ENCODE assay signal across 18 cellular contexts in genomic region chr7:94697671-94697994, GRCh38. TPM values are rescaled to one million over a fixed set of nuclear protein-coding genes. Genes with fewer than 3 reads are reported as not detected.
DNase-seq lines count a peak whose midpoint lies in the region; ATAC-seq and TF ChIP-seq lines count a peak whose summit lies in the region.
"Had no signal": no experiment of that assay in that cellular context is flagged by ENCODE, and none has a peak within 500 bp of the region (broad histone marks: within the 10 kb centered on the region; RNA-seq: fewer than 3 reads in every experiment).

No MANE protein-coding gene starts in this region.

- no peak overlapping the region for H3K27ac Mint-ChIP-seq in activated naive CD8-positive, alpha-beta T cell treated with anti-CD3 and anti-CD28 coated beads, Interleukin-2, amount 50 U/mL, for 24 hours
- H3K27ac Mint-ChIP-seq: CD4-positive, CD25-positive, alpha-beta regulatory T cell; stimulated activated memory B cell treated with anti-CD40 and anti-IgM and Interleukin-4, amounts not matched to agents 10 μg/mL and 1 μg/mL and 100 μg/mL, for 72 hours; T-helper 17 cell had no signal

- peaks cover 25% of the 10 kb centered on the region for H3K4me1 ChIP-seq in osteoblast (ENCODE audit: insufficient read depth, low read length)
- H3K4me1 ChIP-seq: testis had no signal

- DNase-seq in SK-N-MC (ENCODE audit: low read depth, low spot score) (no peak), osteoblast (ENCODE audit: insufficient read length, low spot score, missing footprints) (no peak), C1 segment of cervical spinal cord (lab: John Stamatoyannopoulos, UW) (no peak), T-helper 9 cell (no peak), NCI-H2196 treated with DMSO at 0.1 percent for 48 hours (lab: John Stamatoyannopoulos, UW; ENCODE audit: unreplicated experiment) (no peak)
- DNase-seq in activated naive CD8-positive, alpha-beta T cell treated with anti-CD3 and anti-CD28 coated beads, Interleukin-2, amount 50 U/mL, for 24 hours = no peak
- DNase-seq: activated effector memory CD4-positive, alpha-beta T cell treated with anti-CD3 and anti-CD28 coated beads, Interleukin-2, amount 50 U/mL, for 16 hours; CD4-positive, CD25-positive, alpha-beta regulatory T cell; MM.1S; occipital lobe; SHP77 treated with DMSO at 0.1 percent for 48 hours; T-helper 17 cell had no signal

- H3K9me3 ChIP-seq in SK-N-MC (ENCODE audit: low read depth, low read length) = no peaks in the 10 kb centered on the region
- no peaks in the 10 kb centered on the region for H3K9me3 ChIP-seq in osteoblast (ENCODE audit: low read depth, low read length)
- H3K9me3 ChIP-seq: esophagus muscularis mucosa, testis had no signal

- no peaks in the 10 kb centered on the region for H4K20me1 ChIP-seq in osteoblast (ENCODE audit: insufficient read depth, low read length)

- peak overlapping the region; percentile 5 for H3K4me2 ChIP-seq in osteoblast (ENCODE audit: insufficient read depth, low read length)

- H3K27me3 ChIP-seq in osteoblast (ENCODE audit: insufficient read depth, low read length) = no peaks in the 10 kb centered on the region
- H3K27me3 ChIP-seq: esophagus muscularis mucosa, testis had no signal

- H3K36me3 ChIP-seq in SK-N-MC (ENCODE audit: insufficient read depth, low read length) (no peaks in the 10 kb centered on the region), osteoblast (ENCODE audit: insufficient read depth, low read length) (no peaks in the 10 kb centered on the region)
- H3K36me3 ChIP-seq: esophagus muscularis mucosa had no signal

- H3K9ac ChIP-seq in SK-N-MC (ENCODE audit: insufficient read length) = no peak overlapping the region

- H3K27ac ChIP-seq in SK-N-MC (peak overlapping the region; percentile 22; the same call in 1 of the 2 replicates), osteoblast (ENCODE audit: low read depth, low read length) (peak overlapping the region; percentile 80)
- H3K27ac ChIP-seq: esophagus muscularis mucosa, testis had no signal

- no peaks in the 10 kb centered on the region for H3K9me3 Mint-ChIP-seq in activated naive CD8-positive, alpha-beta T cell treated with anti-CD3 and anti-CD28 coated beads, Interleukin-2, amount 50 U/mL, for 24 hours
- H3K9me3 Mint-ChIP-seq: central memory CD8-positive, alpha-beta T cell; stimulated activated memory B cell treated with anti-CD40 and anti-IgM and Interleukin-4, amounts not matched to agents 10 μg/mL and 1 μg/mL and 100 μg/mL, for 72 hours had no signal

- H2AFZ ChIP-seq in osteoblast (ENCODE audit: low read length) = no peak overlapping the region

- H3K27me3 Mint-ChIP-seq in activated naive CD8-positive, alpha-beta T cell treated with anti-CD3 and anti-CD28 coated beads, Interleukin-2, amount 50 U/mL, for 24 hours = peaks cover 9% of the 10 kb centered on the region

- H3K4me3 ChIP-seq in SK-N-MC (no peak overlapping the region), osteoblast (ENCODE audit: insufficient read depth, low read length) (no peak overlapping the region)
- H3K4me3 ChIP-seq: esophagus muscularis mucosa, testis had no signal

- H3K36me3 Mint-ChIP-seq in activated naive CD8-positive, alpha-beta T cell treated with anti-CD3 and anti-CD28 coated beads, Interleukin-2, amount 50 U/mL, for 24 hours (ENCODE audit: low read depth) = no peaks in the 10 kb centered on the region
- H3K36me3 Mint-ChIP-seq: CD4-positive, CD25-positive, alpha-beta regulatory T cell; stimulated activated memory B cell treated with anti-CD40 and anti-IgM and Interleukin-4, amounts not matched to agents 10 μg/mL and 1 μg/mL and 100 μg/mL, for 72 hours had no signal

- no peak for TF ChIP-seq CTCF in osteoblast (IDR thresholded peaks at IDR 0.05; ENCODE audit: extremely low read depth, low read depth, low read length)

- no peaks in the 10 kb centered on the region for H3K4me1 Mint-ChIP-seq in activated naive CD8-positive, alpha-beta T cell treated with anti-CD3 and anti-CD28 coated beads, Interleukin-2, amount 50 U/mL, for 24 hours
- H3K4me1 Mint-ChIP-seq: CD4-positive, CD25-positive, alpha-beta regulatory T cell; central memory CD8-positive, alpha-beta T cell; stimulated activated memory B cell treated with anti-CD40 and anti-IgM and Interleukin-4, amounts not matched to agents 10 μg/mL and 1 μg/mL and 100 μg/mL, for 72 hours; T-helper 17 cell had no signal

- ATAC-seq in GM21619 (IDR thresholded peaks at IDR 0.05; ENCODE audit: unreplicated experiment) (peak; percentile 9), esophagus mucosa (peak; percentile 60)
- no peak for ATAC-seq in activated naive CD8-positive, alpha-beta T cell treated with anti-CD3 and anti-CD28 coated beads, Interleukin-2, amount 50 U/mL, for 24 hours
- ATAC-seq: stimulated activated memory B cell treated with anti-CD40 and anti-IgM and Interleukin-4, amounts not matched to agents 10 μg/mL and 1 μg/mL and 100 μg/mL, for 72 hours; T-helper 17 cell had no signal

- H3K4me3 Mint-ChIP-seq in activated naive CD8-positive, alpha-beta T cell treated with anti-CD3 and anti-CD28 coated beads, Interleukin-2, amount 50 U/mL, for 24 hours = no peak overlapping the region
- H3K4me3 Mint-ChIP-seq: CD4-positive, CD25-positive, alpha-beta regulatory T cell; central memory CD8-positive, alpha-beta T cell; stimulated activated memory B cell treated with anti-CD40 and anti-IgM and Interleukin-4, amounts not matched to agents 10 μg/mL and 1 μg/mL and 100 μg/mL, for 72 hours; T-helper 17 cell had no signal

- no peaks in the 10 kb centered on the region for H3K79me2 ChIP-seq in osteoblast (ENCODE audit: insufficient read depth, low read length)

RNA-seq across cellular contexts. Expression of gene SGCE, which starts 41.7 kb away (rescaled TPM):
- total RNA-seq in esophagus mucosa (1.2 TPM), osteoblast (59.8 and 60.8 TPM in 2 replicates)

Comparison
In these comparisons a context has a peak if more than half of its experiments do, and no peak if none do; other contexts are left out.
1. RNA of gene SGCE, which starts 41.7 kb away (total RNA-seq): 59.8 to 60.8 TPM in osteoblast; 1.2 TPM in esophagus mucosa (single experiment); every median in the first group is over 10 times any median in the second.